ENCODE assay signal across 5 cellular contexts in genomic region chr13:27213386-27213785, GRCh38. TPM values are rescaled to one million over a fixed set of nuclear protein-coding genes. Genes with fewer than 3 reads are reported as not detected.
DNase-seq lines count a peak whose midpoint lies in the region; ATAC-seq and TF ChIP-seq lines count a peak whose summit lies in the region.
"Not testable (repeated sequence)": the region's sequence is repeated elsewhere in the genome, so short reads cannot be mapped to it uniquely, and the experiment has no call there.

No MANE protein-coding gene starts in this region.

- H3K4me3 Mint-ChIP-seq in immature natural killer cell (peak overlapping the region; percentile 89 to 96 (median 94)), natural killer cell (peak overlapping the region; percentile 92)
- not testable (repeated sequence) for H3K4me3 Mint-ChIP-seq in osteocyte (ENCODE audit: unreplicated experiment)

- H3K27ac Mint-ChIP-seq in immature natural killer cell (peak overlapping the region in 5 of 6 donors; percentile 5 to 79 (median 49)), natural killer cell (peak overlapping the region; percentile 72 to 87)
- not testable (repeated sequence) for H3K27ac Mint-ChIP-seq in osteocyte (ENCODE audit: unreplicated experiment)

- not testable (repeated sequence) for TF ChIP-seq CTCF in HL-60 (IDR thresholded peaks at IDR 0.05; ENCODE audit: insufficient read depth, low read length); NB4 (IDR thresholded peaks at IDR 0.05; ENCODE audit: low read depth, low read length); natural killer cell (IDR thresholded peaks at IDR 0.05); osteocyte (IDR thresholded peaks at IDR 0.05)

- ATAC-seq in natural killer cell, result not testable (repeated sequence)

- H3K27me3 Mint-ChIP-seq in immature natural killer cell (ENCODE audit: low read depth in 3 of 3); natural killer cell (ENCODE audit: low read depth in 2 of 2): not testable (repeated sequence)
- peaks cover 16% of the 10 kb centered on the region for H3K27me3 Mint-ChIP-seq in osteocyte (ENCODE audit: unreplicated experiment)

- intact Hi-C loops in natural killer cell (cut with micrococcal nuclease), result not testable (repeated sequence)

- peak overlapping the region; percentile 74 for H3K4me3 ChIP-seq in HL-60 (replicated peaks; ENCODE audit: insufficient read depth, low read length)
- H3K4me3 ChIP-seq in NB4 (ENCODE audit: low read depth, low read length), result peak overlapping the region; percentile 95

- TF ChIP-seq POLR2A in NB4 (IDR thresholded peaks at IDR 0.05; ENCODE audit: extremely low read depth, insufficient read length), result not testable (repeated sequence)

- H3K36me3 Mint-ChIP-seq in immature natural killer cell (peaks cover 21 to 28% (median 25%) of the 10 kb centered on the region in 3 donors), natural killer cell (peaks cover 14% of the 10 kb centered on the region)
- H3K36me3 Mint-ChIP-seq in osteocyte (ENCODE audit: unreplicated experiment), result not testable (repeated sequence)

- DNase-seq in HL-60 (ENCODE audit: low read depth in 1 of 2, low spot score in 1 of 2) (peak; percentile 31 to 81), NB4 (ENCODE audit: low read depth) (peak; percentile 77), osteocyte (ENCODE audit: extremely low spot score, unreplicated experiment) (peak; percentile 7)
- DNase-seq in immature natural killer cell, natural killer cell: not testable (repeated sequence)

- peaks cover 25 to 29% of the 10 kb centered on the region in 2 donors for H3K4me1 Mint-ChIP-seq in immature natural killer cell
- peaks cover 23 to 29% of the 10 kb centered on the region in 2 donors for H3K4me1 Mint-ChIP-seq in natural killer cell
- not testable (repeated sequence) for H3K4me1 Mint-ChIP-seq in osteocyte (ENCODE audit: unreplicated experiment)

- peak overlapping the region; percentile 56 for H3K27ac ChIP-seq in HL-60 (replicated peaks)

- H3K27me3 ChIP-seq in HL-60 (ENCODE audit: insufficient read depth, poor library complexity, severe bottlenecking), result not testable (repeated sequence)

- H3K9me3 Mint-ChIP-seq in immature natural killer cell, result peaks cover 17 to 43% (median 33%) of the 10 kb centered on the region in 6 donors
- not testable (repeated sequence) for H3K9me3 Mint-ChIP-seq in natural killer cell; osteocyte (ENCODE audit: unreplicated experiment)

RNA-seq across cellular contexts. Expression of gene RPL21, which starts 38.0 kb away (rescaled TPM):
- polyA plus RNA-seq in immature natural killer cell, result 1,000 to 10,000 TPM; 3,259 to 4,649 (median 3,425) TPM
- total RNA-seq in natural killer cell (1,000 to 10,000 TPM in 2 of 3 donors, 100 to 1,000 TPM in 1; 969 to 1,229 (median 1,130) TPM), osteocyte (756 and 802 TPM in 2 replicates)

RNA-seq across cellular contexts. Expression of gene USP12, which starts 41.8 kb away (rescaled TPM):
- polyA plus RNA-seq in immature natural killer cell, result 10 to 100 TPM; 11.2 to 12.7 (median 11.4) TPM
- total RNA-seq in natural killer cell (10 to 100 TPM; 44.3 to 55.3 (median 50.9) TPM), osteocyte (31.8 and 32.6 TPM in 2 replicates)

RNA-seq across cellular contexts. Expression of gene RASL11A, which starts 57.2 kb away (rescaled TPM):
- polyA plus RNA-seq in immature natural killer cell, result under 1 TPM in 2 of 3 donors, not detected in 1; 0.22 to 0.54 TPM
- total RNA-seq in natural killer cell, result 1 to 10 TPM in 2 of 3 donors, under 1 TPM in 1; 0.70 to 2.0 (median 1.4) TPM
- total RNA-seq in osteocyte, result 4.6 and 5.3 TPM in 2 replicates
